15 cellular contexts compared by ENCODE assay signal in genomic region chr4:42412251-42412650, GRCh38. TPM values are rescaled to one million over a fixed set of nuclear protein-coding genes. Genes with fewer than 3 reads are reported as not detected.
A peak's percentile ranks its signal among the peaks of the same experiment; 100 is the strongest.
DNase-seq lines count a peak whose midpoint lies in the region; ATAC-seq and TF ChIP-seq lines count a peak whose summit lies in the region.
"Had no signal": no experiment of that assay in that cellular context is flagged by ENCODE, and none has a peak within 500 bp of the region (broad histone marks: within the 10 kb centered on the region; RNA-seq: fewer than 3 reads in every experiment).

No MANE protein-coding gene starts in this region.

- H3K36me3 ChIP-seq in IMR-90 (ENCODE audit: control insufficient read depth, insufficient read depth, low read length) (no peaks in the 10 kb centered on the region), mesendoderm (ENCODE audit: control insufficient read depth, insufficient read depth, low read length) (no peaks in the 10 kb centered on the region)

- H3K79me1 ChIP-seq in IMR-90 (ENCODE audit: low read depth in 1 of 2, low read length in 2 of 2) (no peaks in the 10 kb centered on the region), mesendoderm (ENCODE audit: low read length) (no peaks in the 10 kb centered on the region)

- H3K18ac ChIP-seq in IMR-90 (ENCODE audit: low read depth, low read length) (peak overlapping the region; percentile 48; the same call in 1 of the 2 replicates), mesendoderm (ENCODE audit: low read length) (no peak overlapping the region)

- ATAC-seq in IMR-90 (ENCODE audit: low read depth) = peak; percentile 83
- no peak for ATAC-seq in GM19463 (IDR thresholded peaks at IDR 0.05; ENCODE audit: unreplicated experiment)
- ATAC-seq in activated T-helper 17 cell treated with anti-CD3 and anti-CD28 coated beads, Interleukin-2, amount 50 U/mL, for 72 hours (replicated peaks) = no peak
- ATAC-seq in GM19351 (IDR thresholded peaks at IDR 0.05; ENCODE audit: unreplicated experiment) = no peak
- ATAC-seq in GM19397 (IDR thresholded peaks at IDR 0.05; ENCODE audit: unreplicated experiment) = no peak
- ATAC-seq: left colon had no signal

- no TSS peak for BruUV-seq in IMR-90 (replicated peaks; lab: Mats Ljungman, UMichigan)

- no peaks in the 10 kb centered on the region for H3K27me3 Mint-ChIP-seq in activated T-helper 17 cell treated with anti-CD3 and anti-CD28 coated beads, Interleukin-2, amount 50 U/mL, for 72 hours

- H2BK15ac ChIP-seq in IMR-90 (ENCODE audit: low read depth, low read length) (peak overlapping the region; percentile 90; the same call in 1 of the 3 replicates), mesendoderm (replicated peaks; ENCODE audit: low read depth) (no peak overlapping the region)

- peaks cover 3% of the 10 kb centered on the region for H3K9me1 ChIP-seq in IMR-90 (ENCODE audit: insufficient read depth, low read length)

- no peaks in the 10 kb centered on the region for H3K9me3 Mint-ChIP-seq in activated T-helper 17 cell treated with anti-CD3 and anti-CD28 coated beads, Interleukin-2, amount 50 U/mL, for 72 hours
- H3K9me3 Mint-ChIP-seq: activated naive CD4-positive, alpha-beta T cell treated with anti-CD3 and anti-CD28 coated beads for 36 hours; endodermal cell had no signal

- H2AFZ ChIP-seq in IMR-90 (replicated peaks; ENCODE audit: low read length, poor library complexity) = no peak overlapping the region

- no CpG with 5 or more reads among the region's 2 CpGs for WGBS in IMR-90 (ENCODE audit: extremely low coverage in 2 of 2, insufficient read length in 1 of 2), 2 experiments
- no CpG with 5 or more reads among the region's 2 CpGs for WGBS in mesendoderm (ENCODE audit: extremely low coverage, insufficient coverage, low lambda C conversion rate)

- H3K27ac ChIP-seq in IMR-90 (ENCODE audit: insufficient read depth, low read length) (peak overlapping the region; percentile 27; the same call in 1 of the 2 replicates), mesendoderm (ENCODE audit: low read depth, low read length) (no peak overlapping the region)

- H3K4ac ChIP-seq in IMR-90 (ENCODE audit: low read depth, low read length) (peak overlapping the region; percentile 97; the same call in 1 of the 2 replicates), mesendoderm (ENCODE audit: low read depth, low read length) (no peak overlapping the region)

- no peak for TF ChIP-seq CTCF in IMR-90 (conservative IDR thresholded peaks at IDR 0.05; ENCODE audit: low read depth, low read length)
- no peak for TF ChIP-seq CTCF in epithelial cell of proximal tubule (conservative IDR thresholded peaks at IDR 0.05; ENCODE audit: low read depth, low read length)

- dilution Hi-C loops in IMR-90 (cut with HindIII; ENCODE audit: low sequenced_read_pairs, unreplicated experiment) = no loop called here

- POLR2A ChIA-PET in IMR-90 (lab: Charles Lee; ENCODE audit: unreplicated experiment) = no interaction called here

- no peak for TF ChIP-seq POLR2A in IMR-90 (IDR thresholded peaks at IDR 0.05; ENCODE audit: low read depth, low read length)

- in situ Hi-C loops in ACHN (cut with HindIII; ENCODE audit: low pct_ligation_motif_present, low pct_unique_long_range_greater_than_20kb, low sequenced_read_pairs) = no loop called here
- in situ Hi-C loops in IMR-90 (cut with MboI; ENCODE audit: low sequenced_read_pairs) = no loop called here

- H2AK5ac ChIP-seq in IMR-90 (ENCODE audit: low read depth, low read length) (no peak overlapping the region), mesendoderm (ENCODE audit: low read length) (no peak overlapping the region)

- H3K4me2 ChIP-seq in IMR-90 (ENCODE audit: low read depth, low read length) (peak overlapping the region; percentile 42; the same call in 1 of the 2 replicates), mesendoderm (ENCODE audit: low read length) (no peak overlapping the region)

- intact Hi-C loops in IMR-90 (cut with micrococcal nuclease) = loop anchor here (10.0 kb wide), 1 partner anchor 73 kb away; no protein-coding TSS in a partner anchor

- DNase-seq in ACHN (peak; percentile 13), IMR-90 (peak; percentile 90), epithelial cell of proximal tubule (ENCODE audit: low read depth) (peak; percentile 64), mesendoderm (peak; percentile 36)
- DNase-seq: activated CD4-positive, alpha-beta T cell treated with anti-CD3 and anti-CD28 coated beads, Interleukin-2, amount 50 U/mL, for 48 hours; activated naive CD4-positive, alpha-beta T cell treated with anti-CD3 and anti-CD28 coated beads for 36 hours; BE2C; endodermal cell; left colon; NCI-H510A treated with DMSO at 0.1 percent for 48 hours had no signal

- H2BK20ac ChIP-seq in IMR-90 (ENCODE audit: low read depth, low read length) = peak overlapping the region; percentile 98

- H3K14ac ChIP-seq in IMR-90 (replicated peaks; ENCODE audit: low read depth, low read length) = no peak overlapping the region

- H4K91ac ChIP-seq in IMR-90 (ENCODE audit: insufficient read depth, low read depth, low read length) = peak overlapping the region; percentile 95; the same call in 1 of the 2 replicates

- H3K4me1 ChIP-seq in IMR-90 (ENCODE audit: control insufficient read depth, insufficient read depth, low read length) (peaks cover 8% of the 10 kb centered on the region), mesendoderm (ENCODE audit: control insufficient read depth, low read depth, low read length) (no peaks in the 10 kb centered on the region)
- H3K4me1 ChIP-seq: BE2C had no signal

- H3K56ac ChIP-seq in IMR-90 (ENCODE audit: extremely low read depth, insufficient read depth, low read length) (0 out of 2 replicates have a peak overlapping the region, but pooled peaks have one; percentile 87), mesendoderm (ENCODE audit: low read length) (no peak overlapping the region)

- no peak overlapping the region for H3K4me3 ChIP-seq in IMR-90 (ENCODE audit: insufficient read depth, low read depth, low read length)
- H3K4me3 ChIP-seq in epithelial cell of proximal tubule (ENCODE audit: low read depth, low read length) = no peak overlapping the region
- no peak overlapping the region for H3K4me3 ChIP-seq in mesendoderm (ENCODE audit: low read length)
- H3K4me3 ChIP-seq: HAP-1 had no signal

- no peak overlapping the region for H3K4me3 Mint-ChIP-seq in activated T-helper 17 cell treated with anti-CD3 and anti-CD28 coated beads, Interleukin-2, amount 50 U/mL, for 72 hours
- H3K4me3 Mint-ChIP-seq: activated naive CD4-positive, alpha-beta T cell treated with anti-CD3 and anti-CD28 coated beads for 36 hours; endodermal cell had no signal

- TF ChIP-seq RAD21 in IMR-90 (IDR thresholded peaks at IDR 0.05; ENCODE audit: low read length) = no peak

- no peak overlapping the region for H2AK9ac ChIP-seq in IMR-90 (replicated peaks; ENCODE audit: low read depth, low read length, poor library complexity)

- H3K9me3 ChIP-seq in IMR-90 (ENCODE audit: control insufficient read depth, insufficient read depth, low read length) = no peaks in the 10 kb centered on the region
- H3K9me3 ChIP-seq: BE2C, HAP-1 had no signal

- H3K23ac ChIP-seq in IMR-90 (ENCODE audit: low read depth, low read length) (peak overlapping the region; percentile 75; the same call in 1 of the 2 replicates), mesendoderm (ENCODE audit: low read length) (no peak overlapping the region)

- H3K36me3 Mint-ChIP-seq in activated T-helper 17 cell treated with anti-CD3 and anti-CD28 coated beads, Interleukin-2, amount 50 U/mL, for 72 hours (ENCODE audit: low read depth) = peaks cover 70% of the 10 kb centered on the region

- H2BK5ac ChIP-seq in IMR-90 (ENCODE audit: low read depth, low read length, poor library complexity, severe bottlenecking) (peak overlapping the region; percentile 88), mesendoderm (ENCODE audit: low read length) (no peak overlapping the region)

- H4K8ac ChIP-seq in IMR-90 (ENCODE audit: low read depth in 2 of 2, low read length in 2 of 2) (peak overlapping the region; percentile 79 to 95; a peak in 3 of 4 replicates), mesendoderm (ENCODE audit: low read depth, low read length) (no peak overlapping the region)

- H3K4me1 Mint-ChIP-seq in activated T-helper 17 cell treated with anti-CD3 and anti-CD28 coated beads, Interleukin-2, amount 50 U/mL, for 72 hours = no peaks in the 10 kb centered on the region

- no peak overlapping the region for H4K5ac ChIP-seq in IMR-90 (ENCODE audit: low read depth, low read length)
- no peak overlapping the region for H4K5ac ChIP-seq in mesendoderm (ENCODE audit: low read length)

- H3K27me3 ChIP-seq in IMR-90 (ENCODE audit: control insufficient read depth, insufficient read depth, low read length) (no peaks in the 10 kb centered on the region), mesendoderm (ENCODE audit: insufficient read depth, low read length, poor library complexity) (no peaks in the 10 kb centered on the region)
- H3K27me3 ChIP-seq: BE2C had no signal

- H2BK120ac ChIP-seq in IMR-90 (ENCODE audit: low read depth, low read length) (peak overlapping the region; percentile 98), mesendoderm (ENCODE audit: low read depth, low read length) (no peak overlapping the region)

- H3K9ac ChIP-seq in IMR-90 (ENCODE audit: low read depth, low read length) (no peak overlapping the region), mesendoderm (ENCODE audit: low read length) (no peak overlapping the region)

- no peaks in the 10 kb centered on the region for H4K20me1 ChIP-seq in IMR-90 (ENCODE audit: insufficient read depth, low read length)

- H3K79me2 ChIP-seq in mesendoderm (ENCODE audit: control insufficient read depth, insufficient read depth, low read length) = no peaks in the 10 kb centered on the region

- H3K27ac Mint-ChIP-seq in activated T-helper 17 cell treated with anti-CD3 and anti-CD28 coated beads, Interleukin-2, amount 50 U/mL, for 72 hours = no peak overlapping the region
- H3K27ac Mint-ChIP-seq: activated naive CD4-positive, alpha-beta T cell treated with anti-CD3 and anti-CD28 coated beads for 36 hours; endodermal cell had no signal

- CTCF ChIA-PET in IMR-90 (lab: Yijun Ruan, JAX) = interaction anchor here (0.6 kb wide), 1 partner anchor 12 kb away, joined by 3 read pairs; no protein-coding TSS in a partner anchor

TF ChIP-seq in IMR-90, 13 proteins besides CTCF, POLR2A, EP300 and RAD21 (continues in another document):
- no peak for TF ChIP-seq RCOR1 (IDR thresholded peaks at IDR 0.05; ENCODE audit: insufficient replicate concordance, low read length)
- TF ChIP-seq CEBPB (IDR thresholded peaks at IDR 0.05; ENCODE audit: low read depth, low read length) = peak; percentile 14; the same call in 1 of the 2 replicates
- TF ChIP-seq MAFK (IDR thresholded peaks at IDR 0.05; ENCODE audit: low read depth, low read length) = no peak
- no peak for TF ChIP-seq BHLHE40 (IDR thresholded peaks at IDR 0.05; ENCODE audit: low read depth, low read length)
- TF ChIP-seq SMC3 (IDR thresholded peaks at IDR 0.05; ENCODE audit: low read depth, low read length) = no peak

RNA-seq across cellular contexts. Expression of gene SHISA3, which starts 15.0 kb away (rescaled TPM):
- total RNA-seq in IMR-90 (2012; rRNA removed) (under 0.01 and 0.18 TPM in 2 replicates), epithelial cell of proximal tubule (3.0 and 3.6 TPM in 2 replicates)
- polyA plus RNA-seq in IMR-90 (2012; rRNA removed) = 0.77 and 0.85 TPM in 2 replicates
- 0.10 and 1.1 TPM in 2 replicates for polyA plus RNA-seq in IMR-90 (2012; cell fraction: cytosol; rRNA removed)
- 0.44 and 0.59 TPM in 2 replicates for polyA plus RNA-seq in IMR-90 (2012; cell fraction: nucleus; rRNA removed; ENCODE audit: low replicate concordance)
- 0.86 TPM for polyA plus RNA-seq in mesendoderm (2013, experiment 1 of 2)
- polyA plus RNA-seq in mesendoderm (2013, experiment 2 of 2) = 0.78 TPM
- not detected for total RNA-seq in activated T-helper 17 cell treated with anti-CD3 and anti-CD28 coated beads, Interleukin-2, amount 50 U/mL, for 72 hours

Comparison
In these comparisons a context has a peak if more than half of its experiments do, and no peak if none do; other contexts are left out.
1. DNase-seq: peak in every context shown above with its lines; median percentile 90 in IMR-90; 64 in epithelial cell of proximal tubule; 36 in mesendoderm; 13 in ACHN.